In the genomic region with DNA sequence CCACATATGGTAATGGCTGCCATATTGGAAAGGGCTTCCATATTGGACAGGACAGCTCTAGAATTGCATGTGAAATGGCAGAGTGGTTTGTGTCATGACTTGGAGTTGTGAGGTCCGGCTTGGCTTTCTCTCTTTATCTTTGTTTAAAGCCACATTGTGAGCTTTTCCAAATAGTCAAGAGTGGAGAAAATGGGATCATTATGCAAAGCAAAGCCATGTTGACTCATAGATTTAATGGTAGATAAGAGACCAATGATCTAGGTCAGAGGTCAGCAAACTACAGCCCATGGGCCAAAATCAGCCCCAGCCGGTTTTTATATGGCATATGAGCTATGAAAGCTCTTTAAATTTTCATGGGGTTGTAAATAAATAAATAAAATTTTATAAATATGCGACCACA, we compare ENCODE assay signal across 16 cellular contexts.
"Had no signal": no experiment of that assay in that cellular context is flagged by ENCODE, and none has a peak within 500 bp of the region (broad histone marks: within the 10 kb centered on the region; RNA-seq: fewer than 3 reads in every experiment).

No MANE protein-coding gene starts in this region.

- H3K27me3 ChIP-seq: sigmoid colon, stomach, transverse colon had no signal

- H3K9me3 Mint-ChIP-seq: natural killer cell, neural crest cell had no signal

- H3K4me3 Mint-ChIP-seq: natural killer cell, neural crest cell had no signal

- H3K9me3 ChIP-seq: heart left ventricle, mucosa of descending colon, sigmoid colon, stomach, thoracic aorta, transverse colon had no signal

- DNase-seq: effector memory CD4-positive, alpha-beta T cell; heart left ventricle; hippocampal formation; left colon; left ventricle myocardium superior; mucosa of descending colon; natural killer cell; posterior cingulate gyrus; sigmoid colon; stimulated activated naive CD4-positive, alpha-beta T cell; stomach; substantia nigra; transverse colon had no signal

- H3K36me3 ChIP-seq: heart left ventricle, sigmoid colon, stomach, thoracic aorta, transverse colon had no signal

- H3K4me1 ChIP-seq: heart left ventricle, sigmoid colon, stomach, transverse colon had no signal

- H3K4me1 Mint-ChIP-seq: natural killer cell had no signal

- H3K36me3 Mint-ChIP-seq: natural killer cell had no signal

- H3K27ac Mint-ChIP-seq: natural killer cell had no signal

- H3K4me3 ChIP-seq: heart left ventricle, mucosa of descending colon, sigmoid colon, skin epidermis, stomach, thoracic aorta, transverse colon had no signal
